In genomic region chr22:35154937-35155387, GRCh38 we compare ENCODE assay signal across 8 cellular contexts.
DNase-seq lines count a peak whose midpoint lies in the region; ATAC-seq and TF ChIP-seq lines count a peak whose summit lies in the region.

No MANE protein-coding gene starts in this region.

- no peak overlapping the region for H3K4me3 ChIP-seq in BJ (ENCODE audit: low read depth, low read length)

- TF ChIP-seq CTCF in BJ (IDR thresholded peaks at IDR 0.05; ENCODE audit: insufficient read depth, low read depth, low read length) (peak; percentile 88), GM13977 (IDR thresholded peaks at IDR 0.05; ENCODE audit: extremely low read depth, insufficient read depth, missing control alignments) (peak; percentile 85)

- DNase-seq in BJ (ENCODE audit: low read depth), result no peak
- peak; percentile 65 for DNase-seq in GM13977 (ENCODE audit: low spot score)
- peak; percentile 51 for DNase-seq in NCI-H2171 treated with DMSO at 0.1 percent for 48 hours (lab: John Stamatoyannopoulos, UW)
- DNase-seq in amniotic epithelial cell (ENCODE audit: low read depth), result peak; percentile 33
- peak; percentile 82 for DNase-seq in iPS DF 4.7 (ENCODE audit: extremely low read depth, low spot score)
- DNase-seq in stimulated activated CD4-positive, alpha-beta T cell treated with anti-CD3 and anti-CD28 coated beads, Interleukin-4, amount 100 ng/mL, for 24 hours, result peak; percentile 9

- ATAC-seq in GM19023 (IDR thresholded peaks at IDR 0.05; ENCODE audit: unreplicated experiment) (no peak), HG03039 (IDR thresholded peaks at IDR 0.05; ENCODE audit: unreplicated experiment) (no peak)

- in situ Hi-C loops in GM13977 (cut with MboI; ENCODE audit: low pct_unique_long_range_greater_than_20kb, low sequenced_read_pairs, unreplicated experiment), result no loop called here

- CTCF ChIA-PET in BJ (lab: Yijun Ruan, JAX), result interaction anchor here (0.7 to 1.4 kb wide), 13 partner anchors 9 to 1853 kb away, joined by 3 to 7 read pairs (median 4); no protein-coding TSS in a partner anchor

- H3K36me3 ChIP-seq in BJ (ENCODE audit: control insufficient read depth, insufficient read depth, low read length), result no peaks in the 10 kb centered on the region

- H3K27me3 ChIP-seq in BJ (ENCODE audit: control insufficient read depth, insufficient read depth, low read length), result peaks cover 2% of the 10 kb centered on the region; the same call in 1 of the 2 replicates

- POLR2A ChIA-PET in BJ (lab: Charles Lee), result no interaction called here
